ENCODE assay signal across 16 cellular contexts in the genomic region with DNA sequence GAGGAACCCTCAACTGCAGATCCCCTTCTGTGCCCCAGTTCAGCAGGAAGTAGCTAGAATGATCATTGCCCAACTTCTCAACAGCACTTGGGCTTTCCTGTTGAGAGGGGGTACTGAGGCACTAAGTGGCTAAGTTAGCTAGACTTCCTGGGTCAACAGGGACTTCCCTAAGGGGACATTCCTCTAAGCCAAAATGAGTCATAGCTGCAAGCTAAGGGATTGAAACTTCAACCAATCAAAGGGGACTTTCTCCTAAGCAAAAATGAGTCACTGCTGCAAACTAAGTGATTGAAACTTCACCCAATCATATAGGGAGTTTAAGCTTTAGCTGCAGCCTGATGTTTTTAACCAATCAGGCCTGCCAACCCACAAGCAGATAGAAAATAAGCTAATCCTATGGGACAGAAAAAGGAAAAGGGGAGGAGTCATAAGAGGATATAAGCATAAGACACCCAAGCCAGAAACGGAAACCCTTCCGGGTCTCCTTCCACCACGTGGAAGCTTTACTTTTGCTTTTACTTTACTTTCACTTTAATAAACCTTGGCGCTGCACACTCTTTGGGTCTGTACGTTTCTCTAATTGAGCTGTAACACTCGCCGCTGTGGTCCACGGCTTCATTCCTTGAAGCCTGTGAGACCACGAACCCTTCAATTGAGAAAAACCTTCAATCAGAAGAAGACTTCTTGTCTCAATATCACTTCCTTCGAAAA.
DNase-seq lines count a peak whose midpoint lies in the region; ATAC-seq and FAIRE-seq lines count a peak whose summit lies in the region.
"Had no signal": no experiment of that assay in that cellular context is flagged by ENCODE, and none has a peak within 500 bp of the region (broad histone marks: within the 10 kb centered on the region; RNA-seq: fewer than 3 reads in every experiment).

No MANE protein-coding gene starts in this region.

- ATAC-seq in right cardiac atrium: no peak
- ATAC-seq: naive thymus-derived CD8-positive, alpha-beta T cell; Panc1 had no signal

- no peaks in the 10 kb centered on the region for H3K27me3 ChIP-seq in right cardiac atrium (ENCODE audit: control insufficient read depth, insufficient read depth)

- DNase-seq in Caki2 (ENCODE audit: low read depth): peak; percentile 67
- peak; percentile 60 for DNase-seq in H4 (ENCODE audit: low spot score)
- peak; percentile 27 for DNase-seq in RCC 7860 (ENCODE audit: low spot score)
- DNase-seq in kidney tubule cell (ENCODE audit: low spot score): peak; percentile 54
- DNase-seq in right cardiac atrium: no peak
- DNase-seq in occipital lobe (lab: John Stamatoyannopoulos, UW): no peak
- DNase-seq in UCSD-AML1 (lab: John Stamatoyannopoulos, UW; ENCODE audit: unreplicated experiment): no peak
- DNase-seq: CD4-positive, CD25-positive, alpha-beta regulatory T cell; HCEC 1CT; left ventricle myocardium inferior; naive thymus-derived CD8-positive, alpha-beta T cell; NCI-H1105 treated with DMSO at 0.1 percent for 48 hours; NCI-H446 had no signal

- in situ Hi-C loops in Caki2 (cut with HindIII; ENCODE audit: low pct_unique_long_range_greater_than_20kb, low sequenced_read_pairs): no loop called here

- 87% methylated on average over 10 of the region's 10 CpGs for WGBS in right cardiac atrium

- FAIRE-seq in RCC 7860 (lab: Jason Lieb, UNC): no peak
- FAIRE-seq: astrocyte, G401.6 had no signal

- H3K9me3 ChIP-seq in right cardiac atrium (ENCODE audit: control insufficient read depth, low read length): no peaks in the 10 kb centered on the region
- H3K9me3 ChIP-seq: left ventricle myocardium inferior had no signal

- H3K27ac ChIP-seq in right cardiac atrium (ENCODE audit: low read length): no peak overlapping the region
- H3K27ac ChIP-seq: left ventricle myocardium inferior had no signal

- no peaks in the 10 kb centered on the region for H3K4me1 ChIP-seq in right cardiac atrium (ENCODE audit: control insufficient read depth, insufficient read depth, low read length)
- H3K4me1 ChIP-seq: left ventricle myocardium inferior had no signal

- intact Hi-C loops in right cardiac atrium (cut with DNase I): no loop called here

- no peak overlapping the region for H3K4me3 ChIP-seq in right cardiac atrium (ENCODE audit: low read length)
- H3K4me3 ChIP-seq: left ventricle myocardium inferior had no signal

Comparison
In these comparisons a context has a peak if more than half of its experiments do, and no peak if none do; other contexts are left out.
1. DNase-seq: peak in Caki2 (single experiment), H4 (single experiment), RCC 7860 (single experiment) and kidney tubule cell (single experiment); none in right cardiac atrium (0 of 3), occipital lobe (single experiment) and UCSD-AML1 (single experiment).